ENCODE assay signal across 35 cellular contexts in genomic region chrX:53900623-53901022, GRCh38.
A peak's percentile ranks its signal among the peaks of the same experiment; 100 is the strongest.
DNase-seq lines count a peak whose midpoint lies in the region; ATAC-seq, FAIRE-seq and TF ChIP-seq lines count a peak whose summit lies in the region.
"Had no signal": no experiment of that assay in that cellular context is flagged by ENCODE, and none has a peak within 500 bp of the region (broad histone marks: within the 10 kb centered on the region; RNA-seq: fewer than 3 reads in every experiment).

No MANE protein-coding gene starts in this region.

- H3K4me1 Mint-ChIP-seq in astrocyte (ENCODE audit: low read depth, unreplicated experiment): no peaks in the 10 kb centered on the region
- no peaks in the 10 kb centered on the region for H3K4me1 Mint-ChIP-seq in stimulated activated naive B cell treated with anti-CD40 and anti-IgM and Interleukin-4, amounts not matched to agents 10 μg/mL and 1 μg/mL and 100 μg/mL, for 72 hours
- H3K4me1 Mint-ChIP-seq in progenitor cell of endocrine pancreas (ENCODE audit: low read depth): peaks cover 2% of the 10 kb centered on the region
- H3K4me1 Mint-ChIP-seq: B cell; CD14-positive monocyte; CD4-positive, alpha-beta memory T cell; CD4-positive, CD25-positive, alpha-beta regulatory T cell; CD8-positive, alpha-beta memory T cell had no signal

- intact Hi-C loops in K562 (cut with micrococcal nuclease): no loop called here

- H2AFZ ChIP-seq in astrocyte (ENCODE audit: low read depth, low read length) (no peak overlapping the region), K562 (ENCODE audit: low read depth, low read length) (no peak overlapping the region)

- H3K36me3 Mint-ChIP-seq in astrocyte (ENCODE audit: low read depth, unreplicated experiment) (no peaks in the 10 kb centered on the region), progenitor cell of endocrine pancreas (ENCODE audit: insufficient read depth) (peaks cover 5% of the 10 kb centered on the region)
- H3K36me3 Mint-ChIP-seq in stimulated activated naive B cell treated with anti-CD40 and anti-IgM and Interleukin-4, amounts not matched to agents 10 μg/mL and 1 μg/mL and 100 μg/mL, for 72 hours: no peaks in the 10 kb centered on the region
- H3K36me3 Mint-ChIP-seq: CD14-positive monocyte; CD4-positive, alpha-beta memory T cell; CD4-positive, CD25-positive, alpha-beta regulatory T cell; CD8-positive, alpha-beta memory T cell; CD8-positive, alpha-beta T cell had no signal

- TF ChIP-seq POLR2A in A549 (IDR thresholded peaks at IDR 0.05; ENCODE audit: low read length): no peak
- TF ChIP-seq POLR2A in K562 (conservative IDR thresholded peaks at IDR 0.05): no peak
- TF ChIP-seq POLR2A in erythroblast (IDR thresholded peaks at IDR 0.05; ENCODE audit: low read length): no peak

- WGBS in A549 (ENCODE audit: missing lambda C conversion rate): 64% methylated on average over 5 of the region's 5 CpGs
- 4% methylated on average over 5 of the region's 5 CpGs for WGBS in K562 (ENCODE audit: insufficient coverage, low coverage, missing lambda C conversion rate)

- H4K20me1 ChIP-seq in astrocyte (ENCODE audit: insufficient read depth, low read length) (no peaks in the 10 kb centered on the region), K562 (replicated peaks; ENCODE audit: control insufficient read depth, insufficient read depth, low read length) (no peaks in the 10 kb centered on the region)
- H4K20me1 ChIP-seq: BLaER1; BLaER1 treated with 17β-estradiol and CSF1 and Interleukin-3, amounts not matched to agents 10 nM and 100 nM had no signal

- FAIRE-seq in A549 (lab: Jason Lieb, UNC): peak; percentile 28
- FAIRE-seq in astrocyte (lab: Jason Lieb, UNC): peak; percentile 65
- FAIRE-seq in K562 (lab: Jason Lieb, UNC): no peak
- FAIRE-seq: A204.1, D721Med had no signal

- TF ChIP-seq CTCF in A549 (IDR thresholded peaks at IDR 0.05) (no peak), astrocyte (IDR thresholded peaks at IDR 0.05; ENCODE audit: insufficient read depth, low read depth, low read length) (no peak), K562 (IDR thresholded peaks at IDR 0.05 in 2 of 3, conservative IDR thresholded peaks at IDR 0.05 in 1 of 3; ENCODE audit: insufficient read depth in 2 of 3, low read depth in 1 of 3, low read length in 3 of 3) (no peak), progenitor cell of endocrine pancreas (IDR thresholded peaks at IDR 0.05; ENCODE audit: unreplicated experiment) (no peak)

- H3K4me3 Mint-ChIP-seq in astrocyte (ENCODE audit: unreplicated experiment) (no peak overlapping the region), progenitor cell of endocrine pancreas (ENCODE audit: low read depth) (no peak overlapping the region)
- H3K4me3 Mint-ChIP-seq in stimulated activated naive B cell treated with anti-CD40 and anti-IgM and Interleukin-4, amounts not matched to agents 10 μg/mL and 1 μg/mL and 100 μg/mL, for 72 hours: no peak overlapping the region
- H3K4me3 Mint-ChIP-seq: B cell; CD14-positive monocyte; CD4-positive, alpha-beta memory T cell; CD4-positive, alpha-beta T cell; CD4-positive, CD25-positive, alpha-beta regulatory T cell; CD8-positive, alpha-beta memory T cell; CD8-positive, alpha-beta T cell had no signal

- no peak overlapping the region for H3K27ac Mint-ChIP-seq in astrocyte (ENCODE audit: unreplicated experiment)
- H3K27ac Mint-ChIP-seq in stimulated activated naive B cell treated with anti-CD40 and anti-IgM and Interleukin-4, amounts not matched to agents 10 μg/mL and 1 μg/mL and 100 μg/mL, for 72 hours: no peak overlapping the region
- no peak overlapping the region for H3K27ac Mint-ChIP-seq in progenitor cell of endocrine pancreas
- H3K27ac Mint-ChIP-seq: B cell; CD4-positive, alpha-beta memory T cell; CD4-positive, alpha-beta T cell; CD4-positive, CD25-positive, alpha-beta regulatory T cell; CD8-positive, alpha-beta memory T cell; CD8-positive, alpha-beta T cell had no signal

- H3K27ac ChIP-seq in A549 (no peak overlapping the region), astrocyte (ENCODE audit: low read depth, low read length) (no peak overlapping the region), K562 (ENCODE audit: extremely low read depth, low read depth, low read length) (no peak overlapping the region)
- H3K27ac ChIP-seq: 22Rv1; BLaER1; BLaER1 treated with 17β-estradiol and CSF1 and Interleukin-3, amounts not matched to agents 10 nM and 100 nM; C4-2B had no signal

- TF ChIP-seq EP300 in A549 (IDR thresholded peaks at IDR 0.05) (no peak), K562 (IDR thresholded peaks at IDR 0.05; ENCODE audit: low read length) (no peak)

- DNase-seq in A549 (ENCODE audit: low read depth in 1 of 2, low spot score in 1 of 2): no peak
- DNase-seq in astrocyte (ENCODE audit: low read depth): no peak
- DNase-seq in K562 (ENCODE audit: extremely low read depth in 1 of 4, low spot score in 3 of 4): no peak
- DNase-seq in DMS53 (lab: John Stamatoyannopoulos, UW): no peak
- no peak for DNase-seq in stimulated activated naive B cell treated with anti-CD40 and anti-IgM and Interleukin-4, amounts not matched to agents 10 μg/mL and 1 μg/mL and 100 μg/mL, for 72 hours
- DNase-seq in erythroblast (lab: John Stamatoyannopoulos, UW): no peak
- no peak for DNase-seq in progenitor cell of endocrine pancreas (ENCODE audit: low spot score, unreplicated experiment)
- DNase-seq: 8988T; ACHN; AML-193; BE2C; C1 segment of cervical spinal cord; Caco-2; Calu3; CD4-positive, alpha-beta memory T cell; CD4-positive, alpha-beta T cell; CD4-positive, CD25-positive, alpha-beta regulatory T cell; CD8-positive, alpha-beta memory T cell; CD8-positive, alpha-beta T cell; COR-L47; DMS 273 treated with DMSO at 0.1 percent for 48 hours; DMS153; DMS79; DMS79 treated with DMSO at 0.1 percent for 48 hours; DND-41; EL had no signal

- no peaks in the 10 kb centered on the region for H3K36me3 ChIP-seq in astrocyte (ENCODE audit: insufficient read depth, low read length)
- H3K36me3 ChIP-seq in K562 (ENCODE audit: control insufficient read depth, insufficient read depth, low read length): no peaks in the 10 kb centered on the region
- H3K36me3 ChIP-seq: BE2C; BLaER1; BLaER1 treated with 17β-estradiol and CSF1 and Interleukin-3, amounts not matched to agents 10 nM and 100 nM had no signal

- H3K27me3 Mint-ChIP-seq in astrocyte (ENCODE audit: low read depth, unreplicated experiment): no peaks in the 10 kb centered on the region
- H3K27me3 Mint-ChIP-seq in stimulated activated naive B cell treated with anti-CD40 and anti-IgM and Interleukin-4, amounts not matched to agents 10 μg/mL and 1 μg/mL and 100 μg/mL, for 72 hours: no peaks in the 10 kb centered on the region
- no peaks in the 10 kb centered on the region for H3K27me3 Mint-ChIP-seq in progenitor cell of endocrine pancreas
- H3K27me3 Mint-ChIP-seq: B cell; CD4-positive, alpha-beta T cell; CD4-positive, CD25-positive, alpha-beta regulatory T cell had no signal

- H3K4me1 ChIP-seq in A549: no peaks in the 10 kb centered on the region
- no peaks in the 10 kb centered on the region for H3K4me1 ChIP-seq in astrocyte (ENCODE audit: insufficient read depth, low read length)
- H3K4me1 ChIP-seq in K562 (replicated peaks in 1 of 2; ENCODE audit: control insufficient read depth in 2 of 2, insufficient read depth in 2 of 2, low read length in 2 of 2): no peaks in the 10 kb centered on the region
- H3K4me1 ChIP-seq: BE2C; BLaER1; BLaER1 treated with 17β-estradiol and CSF1 and Interleukin-3, amounts not matched to agents 10 nM and 100 nM; Caco-2 had no signal

- H3K9me3 ChIP-seq in A549 (no peaks in the 10 kb centered on the region), astrocyte (ENCODE audit: insufficient read depth, low read depth, low read length) (no peaks in the 10 kb centered on the region), K562 (replicated peaks; ENCODE audit: control insufficient read depth, insufficient read depth, low read depth, low read length) (no peaks in the 10 kb centered on the region)
- H3K9me3 ChIP-seq: BE2C, Caco-2 had no signal

- BruUV-seq in K562 (replicated peaks; lab: Mats Ljungman, UMichigan): no TSS peak

- no peaks in the 10 kb centered on the region for H3K27me3 ChIP-seq in astrocyte (ENCODE audit: insufficient read depth, low read length)
- H3K27me3 ChIP-seq in K562 (ENCODE audit: control insufficient read depth in 2 of 2, insufficient read depth in 2 of 2, low read length in 2 of 2): no peaks in the 10 kb centered on the region
- H3K27me3 ChIP-seq: BE2C had no signal

- CTCF ChIA-PET in A549 (lab: Yijun Ruan, JAX) (no interaction called here), K562 (lab: Yijun Ruan, JAX; ENCODE audit: low intra/inter-chr PET ratio) (no interaction called here)

- POLR2A ChIA-PET in A549 (lab: Yijun Ruan, JAX) (no interaction called here), K562 (lab: Yijun Ruan, JAX) (interaction anchor here (0.5 kb wide), 1 partner anchor 34 kb away, joined by 3 read pairs; no protein-coding TSS in a partner anchor)

- H3K9me3 Mint-ChIP-seq in astrocyte (ENCODE audit: unreplicated experiment) (peaks cover 3% of the 10 kb centered on the region), progenitor cell of endocrine pancreas (ENCODE audit: low read depth) (peaks cover 40% of the 10 kb centered on the region)
- peaks cover 0 to 2% of the 10 kb centered on the region in 2 donors for H3K9me3 Mint-ChIP-seq in stimulated activated naive B cell treated with anti-CD40 and anti-IgM and Interleukin-4, amounts not matched to agents 10 μg/mL and 1 μg/mL and 100 μg/mL, for 72 hours
- H3K9me3 Mint-ChIP-seq: CD4-positive, alpha-beta memory T cell; CD4-positive, alpha-beta T cell; CD8-positive, alpha-beta memory T cell had no signal

- in situ Hi-C loops in K562 (cut with MboI): no loop called here

- ATAC-seq in A549 (no peak), K562 (no peak), esophagus mucosa (peak; percentile 43)
- ATAC-seq in stimulated activated naive B cell treated with anti-CD40 and anti-IgM and Interleukin-4, amounts not matched to agents 10 μg/mL and 1 μg/mL and 100 μg/mL, for 72 hours (replicated peaks): no peak
- ATAC-seq: CD8-positive, alpha-beta T cell had no signal

- no peaks in the 10 kb centered on the region for H3K9me1 ChIP-seq in K562 (ENCODE audit: control insufficient read depth, insufficient read depth, low read length)

- H3K4me2 ChIP-seq in A549 (no peak overlapping the region), astrocyte (ENCODE audit: low read length) (no peak overlapping the region), K562 (ENCODE audit: insufficient read depth, low read length) (no peak overlapping the region)
- H3K4me2 ChIP-seq: BLaER1; BLaER1 treated with 17β-estradiol and CSF1 and Interleukin-3, amounts not matched to agents 10 nM and 100 nM had no signal

- H3K4me3 ChIP-seq in A549 (no peak overlapping the region), astrocyte (ENCODE audit: insufficient read depth, low read depth, low read length) (no peak overlapping the region), K562 (no peak overlapping the region)
- H3K4me3 ChIP-seq: BLaER1; BLaER1 treated with 17β-estradiol and CSF1 and Interleukin-3, amounts not matched to agents 10 nM and 100 nM had no signal

- no peaks in the 10 kb centered on the region for H3K79me2 ChIP-seq in astrocyte (ENCODE audit: insufficient read depth, low read length)
- no peaks in the 10 kb centered on the region for H3K79me2 ChIP-seq in K562 (ENCODE audit: control insufficient read depth, insufficient read depth, low read length)

- TF ChIP-seq RAD21 in A549 (conservative IDR thresholded peaks at IDR 0.05 in 1 of 2, IDR thresholded peaks at IDR 0.05 in 1 of 2) (no peak), K562 (CRISPR knock-in tag; conservative IDR thresholded peaks at IDR 0.05 in 1 of 2, IDR thresholded peaks at IDR 0.05 in 1 of 2) (no peak)

- no peak overlapping the region for H3K9ac ChIP-seq in astrocyte (ENCODE audit: low read length)
- H3K9ac ChIP-seq in K562 (ENCODE audit: insufficient read depth in 1 of 2, low read depth in 2 of 2, low read length in 2 of 2): no peak overlapping the region
- H3K9ac ChIP-seq: BLaER1; BLaER1 treated with 17β-estradiol and CSF1 and Interleukin-3, amounts not matched to agents 10 nM and 100 nM had no signal
